Comparison of ENCODE assay signal across 13 cellular contexts in genomic region chr9:15103321-15103720, GRCh38.
DNase-seq lines count a peak whose midpoint lies in the region; TF ChIP-seq lines count a peak whose summit lies in the region.
"Had no signal": no experiment of that assay in that cellular context is flagged by ENCODE, and none has a peak within 500 bp of the region (broad histone marks: within the 10 kb centered on the region; RNA-seq: fewer than 3 reads in every experiment).

No MANE protein-coding gene starts in this region.

- no peaks in the 10 kb centered on the region for H3K27me3 ChIP-seq in smooth muscle cell (ENCODE audit: low read depth)

- H3K27ac ChIP-seq in smooth muscle cell (ENCODE audit: low read depth) = no peak overlapping the region

- peaks cover 7% of the 10 kb centered on the region for H3K4me1 ChIP-seq in smooth muscle cell (ENCODE audit: low read depth)

- H3K79me2 ChIP-seq in smooth muscle cell (ENCODE audit: low read depth) = no peaks in the 10 kb centered on the region

- no peak for TF ChIP-seq CTCF in smooth muscle cell (IDR thresholded peaks at IDR 0.05; ENCODE audit: borderline replicate concordance, insufficient read depth, poor library complexity, severe bottlenecking)

- peak overlapping the region; percentile 59 for H2AFZ ChIP-seq in smooth muscle cell (ENCODE audit: low read depth)
- H2AFZ ChIP-seq: GM23338 had no signal

- 71% methylated on average over 3 of the region's 3 CpGs for WGBS in smooth muscle cell (ENCODE audit: low lambda C conversion rate)

- H3K4me3 ChIP-seq in smooth muscle cell = no peak overlapping the region
- H3K4me3 ChIP-seq: GM23338 had no signal

- H4K20me1 ChIP-seq in smooth muscle cell (ENCODE audit: low read depth) = no peaks in the 10 kb centered on the region

- no peak overlapping the region for H3K9ac ChIP-seq in smooth muscle cell (ENCODE audit: low read depth)

- H3K4me2 ChIP-seq in smooth muscle cell = no peak overlapping the region
- H3K4me2 ChIP-seq: GM23338 had no signal

- H3K9me3 ChIP-seq in smooth muscle cell (replicated peaks; ENCODE audit: low read depth) = no peaks in the 10 kb centered on the region
- H3K9me3 ChIP-seq: Caco-2 had no signal

- peaks cover 9% of the 10 kb centered on the region for H3F3A ChIP-seq in smooth muscle cell (ENCODE audit: low read depth)

- H3K36me3 ChIP-seq in smooth muscle cell (ENCODE audit: low read depth) = no peaks in the 10 kb centered on the region

- DNase-seq in RPMI7951 (ENCODE audit: low read depth) = peak; percentile 11
- peak; percentile 89 for DNase-seq in foreskin melanocyte
- no peak for DNase-seq in smooth muscle cell (lab: John Stamatoyannopoulos, UW; ENCODE audit: unreplicated experiment)
- DNase-seq in HuH-7.5 (ENCODE audit: low spot score) = no peak
- no peak for DNase-seq in activated naive CD4-positive, alpha-beta T cell (lab: John Stamatoyannopoulos, UW)
- DNase-seq in medulla oblongata (ENCODE audit: extremely low spot score) = no peak
- DNase-seq: C1 segment of cervical spinal cord; Caco-2; CD4-positive, alpha-beta memory T cell; DMS79; GF-D8; H9 had no signal

Comparison
In these comparisons a context has a peak if more than half of its experiments do, and no peak if none do; other contexts are left out.
1. DNase-seq: peak in RPMI7951 (single experiment) and foreskin melanocyte (single experiment); none in smooth muscle cell (single experiment), HuH-7.5 (single experiment), activated naive CD4-positive, alpha-beta T cell (0 of 4) and medulla oblongata (single experiment).